19 cellular contexts compared by ENCODE assay signal in the genomic region with DNA sequence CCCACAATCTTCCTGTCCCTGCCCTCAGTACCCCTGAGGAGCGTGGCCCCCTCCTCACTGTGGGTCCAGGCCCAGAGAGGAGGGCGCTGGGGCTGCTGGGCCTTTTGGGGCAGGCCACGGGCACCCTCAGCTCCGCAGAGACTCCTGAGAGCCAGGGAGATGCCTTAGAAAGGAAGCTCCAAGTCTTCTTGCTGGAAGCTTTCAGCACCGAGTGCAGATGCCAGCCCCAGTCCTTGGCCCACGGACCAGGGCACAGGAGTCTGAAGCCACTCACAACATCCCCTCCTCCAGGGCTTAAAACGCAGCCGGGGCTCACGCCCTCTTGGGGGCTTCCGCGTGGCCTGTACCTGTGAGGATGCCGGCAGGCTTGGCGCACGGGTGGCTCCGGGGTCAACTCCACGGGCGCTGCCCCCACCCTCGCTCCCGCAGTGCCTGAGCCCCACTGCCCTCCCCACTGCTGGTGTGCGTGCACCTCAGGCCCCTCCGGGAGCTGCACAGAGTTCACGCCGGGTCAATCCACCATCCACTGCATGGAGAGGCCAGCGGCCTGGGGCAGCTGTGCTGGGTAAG.
DNase-seq lines count a peak whose midpoint lies in the region; ATAC-seq and TF ChIP-seq lines count a peak whose summit lies in the region.
"Had no signal": no experiment of that assay in that cellular context is flagged by ENCODE, and none has a peak within 500 bp of the region (broad histone marks: within the 10 kb centered on the region; RNA-seq: fewer than 3 reads in every experiment).

No MANE protein-coding gene starts in this region.

- H3K27ac ChIP-seq in mesendoderm (ENCODE audit: low read depth, low read length), result no peak overlapping the region
- no peak overlapping the region for H3K27ac ChIP-seq in substantia nigra (ENCODE audit: low read depth, low read length, poor library complexity, severe bottlenecking)
- H3K27ac ChIP-seq in esophagus muscularis mucosa (replicated peaks in 1 of 4), result no peak overlapping the region
- H3K27ac ChIP-seq: RWPE1 had no signal

- H3K79me2 ChIP-seq in mesendoderm (ENCODE audit: control insufficient read depth, insufficient read depth, low read length), result no peaks in the 10 kb centered on the region

- no peak for TF ChIP-seq EP300 in esophagus muscularis mucosa (IDR thresholded peaks at IDR 0.05)

- H3K79me1 ChIP-seq in mesendoderm (ENCODE audit: low read length), result no peaks in the 10 kb centered on the region

- H3K36me3 Mint-ChIP-seq in natural killer cell treated with Interleukin-12 subunit alpha and Interleukin-12 subunit beta and Interleukin-15 and Interleukin-18, amount 100 ng/mL, for 72 hours, result no peaks in the 10 kb centered on the region
- H3K36me3 Mint-ChIP-seq in natural killer cell, result no peaks in the 10 kb centered on the region

- H3K4me3 Mint-ChIP-seq in natural killer cell treated with Interleukin-12 subunit alpha and Interleukin-12 subunit beta and Interleukin-15 and Interleukin-18, amount 100 ng/mL, for 72 hours, result no peak overlapping the region
- no peak overlapping the region for H3K4me3 Mint-ChIP-seq in natural killer cell
- H3K4me3 Mint-ChIP-seq: CD4-positive, alpha-beta T cell had no signal

- no peak overlapping the region for H4K5ac ChIP-seq in mesendoderm (ENCODE audit: low read length)

- H3K27me3 ChIP-seq in mesendoderm (ENCODE audit: insufficient read depth, low read length, poor library complexity) (no peaks in the 10 kb centered on the region), esophagus muscularis mucosa (peaks cover 0 to 43% (median 0%) of the 10 kb centered on the region in 4 donors)

- WGBS in mesendoderm (ENCODE audit: extremely low coverage, insufficient coverage, low lambda C conversion rate), result no CpG with 5 or more reads among the region's 24 CpGs
- WGBS in esophagus muscularis mucosa, result 93% methylated on average over 12 of the region's 24 CpGs

- no peak overlapping the region for H3K27ac Mint-ChIP-seq in natural killer cell treated with Interleukin-12 subunit alpha and Interleukin-12 subunit beta and Interleukin-15 and Interleukin-18, amount 100 ng/mL, for 72 hours
- no peak overlapping the region for H3K27ac Mint-ChIP-seq in natural killer cell
- H3K27ac Mint-ChIP-seq: CD4-positive, alpha-beta T cell had no signal

- no peaks in the 10 kb centered on the region for H3K9me3 Mint-ChIP-seq in natural killer cell treated with Interleukin-12 subunit alpha and Interleukin-12 subunit beta and Interleukin-15 and Interleukin-18, amount 100 ng/mL, for 72 hours
- no peaks in the 10 kb centered on the region for H3K9me3 Mint-ChIP-seq in natural killer cell
- H3K9me3 Mint-ChIP-seq: CD4-positive, alpha-beta T cell had no signal

- no peaks in the 10 kb centered on the region for H3K27me3 Mint-ChIP-seq in natural killer cell treated with Interleukin-12 subunit alpha and Interleukin-12 subunit beta and Interleukin-15 and Interleukin-18, amount 100 ng/mL, for 72 hours
- H3K27me3 Mint-ChIP-seq in natural killer cell (ENCODE audit: low read depth in 2 of 2), result peaks cover 0 to 5% of the 10 kb centered on the region in 2 donors
- H3K27me3 Mint-ChIP-seq: CD4-positive, alpha-beta T cell had no signal

- H3K56ac ChIP-seq in mesendoderm (ENCODE audit: low read length), result no peak overlapping the region

- no peak for ATAC-seq in natural killer cell treated with Interleukin-12 subunit alpha and Interleukin-12 subunit beta and Interleukin-15 and Interleukin-18, amount 100 ng/mL, for 72 hours
- ATAC-seq in natural killer cell (no peak), left cardiac atrium (no peak)

- no peak overlapping the region for H3K9ac ChIP-seq in mesendoderm (ENCODE audit: low read length)

- H3K23ac ChIP-seq in mesendoderm (ENCODE audit: low read length), result no peak overlapping the region

- no peak overlapping the region for H4K8ac ChIP-seq in mesendoderm (ENCODE audit: low read depth, low read length)

- H3K4me1 Mint-ChIP-seq in natural killer cell treated with Interleukin-12 subunit alpha and Interleukin-12 subunit beta and Interleukin-15 and Interleukin-18, amount 100 ng/mL, for 72 hours (ENCODE audit: low read depth in 2 of 2), result no peaks in the 10 kb centered on the region
- H3K4me1 Mint-ChIP-seq in natural killer cell, result no peaks in the 10 kb centered on the region

- H3K36me3 ChIP-seq in mesendoderm (ENCODE audit: control insufficient read depth, insufficient read depth, low read length) (no peaks in the 10 kb centered on the region), esophagus muscularis mucosa (no peaks in the 10 kb centered on the region)
- H3K36me3 ChIP-seq: HAP-1 had no signal

- no peaks in the 10 kb centered on the region for H3K9me3 ChIP-seq in esophagus muscularis mucosa
- H3K9me3 ChIP-seq: HAP-1 had no signal

- H2BK120ac ChIP-seq in mesendoderm (ENCODE audit: low read depth, low read length), result no peak overlapping the region

- intact Hi-C loops in natural killer cell (cut with micrococcal nuclease) (no loop called here), left cardiac atrium (cut with DNase I) (no loop called here), esophagus muscularis mucosa (cut with DNase I) (no loop called here)

- no peak overlapping the region for H2BK5ac ChIP-seq in mesendoderm (ENCODE audit: low read length)

- no peak overlapping the region for H3K18ac ChIP-seq in mesendoderm (ENCODE audit: low read length)

- H3K4me1 ChIP-seq in mesendoderm (ENCODE audit: control insufficient read depth, low read depth, low read length), result peaks cover 3% of the 10 kb centered on the region
- peaks cover 0 to 11% (median 2%) of the 10 kb centered on the region in 4 donors for H3K4me1 ChIP-seq in esophagus muscularis mucosa
- H3K4me1 ChIP-seq: HAP-1 had no signal

- no peak overlapping the region for H2AK5ac ChIP-seq in mesendoderm (ENCODE audit: low read length)

- no peak overlapping the region for H2BK15ac ChIP-seq in mesendoderm (replicated peaks; ENCODE audit: low read depth)

- DNase-seq in natural killer cell treated with Interleukin-12 subunit alpha and Interleukin-12 subunit beta and Interleukin-15 and Interleukin-18, amount 100 ng/mL, for 72 hours (ENCODE audit: low spot score), result peak; percentile 56
- DNase-seq in natural killer cell (no peak), left cardiac atrium (peak; percentile 16), mesendoderm (no peak), NCI-H748 treated with DMSO at 0.1 percent for 48 hours (lab: John Stamatoyannopoulos, UW) (no peak), substantia nigra (lab: John Stamatoyannopoulos, UW) (no peak), esophagus muscularis mucosa (ENCODE audit: extremely low spot score) (no peak), NCI-H526 (lab: John Stamatoyannopoulos, UW) (no peak)
- DNase-seq: Calu3; CD4-positive, alpha-beta T cell; DMS79; NCI-H1436 treated with DMSO at 0.1 percent for 48 hours; NCI-H2081 treated with DMSO at 0.1 percent for 48 hours; NCI-H2227 treated with DMSO at 0.1 percent for 48 hours; NCI-H526 treated with DMSO at 0.1 percent for 48 hours; NK-92 treated with Interleukin-12 subunit alpha and Interleukin-12 subunit beta, amount 100 ng/mL, for 24 hours; OCI-M1 had no signal

- peak overlapping the region; percentile 1 for H3K4ac ChIP-seq in mesendoderm (ENCODE audit: low read depth, low read length)

- TF ChIP-seq CTCF in natural killer cell (IDR thresholded peaks at IDR 0.05) (no peak), esophagus muscularis mucosa (IDR thresholded peaks at IDR 0.05) (no peak)

- H3K4me2 ChIP-seq in mesendoderm (ENCODE audit: low read length), result no peak overlapping the region

- H3K4me3 ChIP-seq in mesendoderm (ENCODE audit: low read length), result no peak overlapping the region
- H3K4me3 ChIP-seq in esophagus muscularis mucosa, result no peak overlapping the region
- H3K4me3 ChIP-seq: HAP-1 had no signal

- TF ChIP-seq POLR2A in esophagus muscularis mucosa (IDR thresholded peaks at IDR 0.05; ENCODE audit: low read depth), result no peak

Comparison
In these comparisons a context has a peak if more than half of its experiments do, and no peak if none do; other contexts are left out.
1. DNase-seq: peak in natural killer cell treated with Interleukin-12 subunit alpha and Interleukin-12 subunit beta and Interleukin-15 and Interleukin-18, amount 100 ng/mL, for 72 hours (single experiment) and left cardiac atrium (single experiment); none in natural killer cell (single experiment), mesendoderm (single experiment), NCI-H748 treated with DMSO at 0.1 percent for 48 hours (single experiment), substantia nigra (0 of 49), esophagus muscularis mucosa (single experiment) and NCI-H526 (0 of 2).